Comparison of ENCODE assay signal across 16 cellular contexts in the genomic region with DNA sequence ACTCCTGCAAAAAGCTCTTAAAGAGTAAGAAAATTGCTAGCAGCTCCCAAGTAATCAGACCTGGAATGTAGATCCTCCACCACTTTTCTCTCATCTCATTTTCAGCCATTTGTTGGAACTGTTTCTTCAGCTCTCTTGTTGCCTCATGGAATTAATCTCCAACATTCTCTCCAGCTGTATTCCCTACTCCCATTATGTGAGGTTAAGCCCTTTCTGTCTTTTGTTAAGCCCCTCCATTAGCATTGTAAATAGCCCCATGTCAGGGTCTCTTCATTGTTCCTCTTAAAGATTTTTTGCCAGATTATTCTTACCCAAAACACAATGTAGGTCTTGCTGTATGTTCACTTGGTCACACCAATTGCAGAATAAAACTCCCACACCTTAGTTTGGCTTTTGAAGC.
DNase-seq lines count a peak whose midpoint lies in the region; FAIRE-seq and TF ChIP-seq lines count a peak whose summit lies in the region.
"Had no signal": no experiment of that assay in that cellular context is flagged by ENCODE, and none has a peak within 500 bp of the region (broad histone marks: within the 10 kb centered on the region; RNA-seq: fewer than 3 reads in every experiment).

No MANE protein-coding gene starts in this region.

- no peak overlapping the region for H3K27ac Mint-ChIP-seq in neural progenitor cell
- H3K27ac Mint-ChIP-seq: CD14-positive monocyte; CD4-positive, alpha-beta memory T cell had no signal

- no peak overlapping the region for H3K9ac ChIP-seq in NT2/D1 (ENCODE audit: insufficient read length, low read depth)
- H3K9ac ChIP-seq in neural progenitor cell = no peak overlapping the region
- H3K9ac ChIP-seq: BLaER1 had no signal

- H3K36me3 ChIP-seq in H7 (replicated peaks; ENCODE audit: control insufficient read depth, insufficient read depth, low read length) (no peaks in the 10 kb centered on the region), NT2/D1 (ENCODE audit: insufficient read depth, insufficient read length, low read length) (no peaks in the 10 kb centered on the region), neural progenitor cell (peaks cover 13% of the 10 kb centered on the region)
- H3K36me3 ChIP-seq: BLaER1 had no signal

- peaks cover 15% of the 10 kb centered on the region for H3K9me3 Mint-ChIP-seq in neural progenitor cell

- no peaks in the 10 kb centered on the region for H3K27me3 ChIP-seq in H7 (ENCODE audit: control insufficient read depth, insufficient read depth, low read length)
- no peaks in the 10 kb centered on the region for H3K27me3 ChIP-seq in NT2/D1 (ENCODE audit: insufficient read depth, insufficient read length)
- no peaks in the 10 kb centered on the region for H3K27me3 ChIP-seq in neural progenitor cell
- H3K27me3 ChIP-seq: BLaER1 had no signal

- H3K79me2 ChIP-seq in neural progenitor cell (ENCODE audit: low read depth) = no peaks in the 10 kb centered on the region

- H3K27ac ChIP-seq in neural progenitor cell = peak overlapping the region; percentile 89
- H3K27ac ChIP-seq in caudate nucleus (ENCODE audit: low read depth, low read length) = no peak overlapping the region
- H3K27ac ChIP-seq: BLaER1 had no signal

- peaks cover 28% of the 10 kb centered on the region for H3F3A ChIP-seq in neural progenitor cell (ENCODE audit: low read depth)

- no peak overlapping the region for H3K4me3 ChIP-seq in H7 (ENCODE audit: insufficient read depth, low read depth, low read length)
- no peak overlapping the region for H3K4me3 ChIP-seq in NT2/D1 (ENCODE audit: insufficient read length, low read depth)
- no peak overlapping the region for H3K4me3 ChIP-seq in neural progenitor cell
- H3K4me3 ChIP-seq: BLaER1 had no signal

- no peak overlapping the region for H2AFZ ChIP-seq in neural progenitor cell (replicated peaks)

- peak overlapping the region; percentile 58 for H3K4me2 ChIP-seq in neural progenitor cell
- H3K4me2 ChIP-seq: BLaER1 had no signal

- H4K20me1 ChIP-seq in neural progenitor cell (ENCODE audit: low read depth) = no peaks in the 10 kb centered on the region
- H4K20me1 ChIP-seq: BLaER1 had no signal

- no peaks in the 10 kb centered on the region for H3K36me3 Mint-ChIP-seq in neural progenitor cell
- H3K36me3 Mint-ChIP-seq: CD14-positive monocyte; CD4-positive, alpha-beta memory T cell had no signal

- peaks cover 8% of the 10 kb centered on the region for H3K4me1 Mint-ChIP-seq in neural progenitor cell
- H3K4me1 Mint-ChIP-seq: CD14-positive monocyte; CD4-positive, alpha-beta memory T cell had no signal

- H3K4me3 Mint-ChIP-seq in neural progenitor cell = no peak overlapping the region
- H3K4me3 Mint-ChIP-seq: CD14-positive monocyte had no signal

- no peak for FAIRE-seq in D721Med (lab: Jason Lieb, UNC)
- FAIRE-seq: H54, HTR-8/SVneo had no signal

- no peak for TF ChIP-seq CTCF in neural progenitor cell (IDR thresholded peaks at IDR 0.05)
- no peak for TF ChIP-seq CTCF in D721Med (IDR thresholded peaks at IDR 0.05; ENCODE audit: insufficient read depth, missing control alignments)

- H3K27me3 Mint-ChIP-seq in neural progenitor cell (ENCODE audit: insufficient read depth, low read depth) = peaks cover 2% of the 10 kb centered on the region
- H3K27me3 Mint-ChIP-seq: CD4-positive, alpha-beta memory T cell had no signal

- DNase-seq in H7 (peak; percentile 7), NT2/D1 (ENCODE audit: low read depth, low spot score) (peak; percentile 55), iPS DF 19.7 (ENCODE audit: low read depth, low spot score) (peak; percentile 5), neural progenitor cell (ENCODE audit: low spot score) (peak; percentile 43), caudate nucleus (lab: John Stamatoyannopoulos, UW) (no peak), D721Med (ENCODE audit: insufficient read length, low spot score) (no peak)
- no peak for DNase-seq in activated T-cell treated with anti-CD3 and anti-CD28 coated beads, Interleukin-2, amount 50 U/mL, for 1 hour
- no peak for DNase-seq in stimulated activated CD4-positive, alpha-beta T cell treated with anti-CD3 and anti-CD28 coated beads, Interleukin-2, amount 100 ng/mL, for 48 hours
- DNase-seq: 8988T; CD4-positive, alpha-beta memory T cell; DMS79 treated with DMSO at 0.1 percent for 48 hours; GF-D8 had no signal

- peaks cover 4% of the 10 kb centered on the region for H3K4me1 ChIP-seq in NT2/D1 (ENCODE audit: insufficient read depth, insufficient read length)
- peaks cover 29% of the 10 kb centered on the region for H3K4me1 ChIP-seq in neural progenitor cell
- H3K4me1 ChIP-seq: BLaER1 had no signal

- H3K9me3 ChIP-seq in NT2/D1 (ENCODE audit: insufficient read depth, low read length) (peaks cover 6% of the 10 kb centered on the region), neural progenitor cell (ENCODE audit: low read depth) (peaks cover 4% of the 10 kb centered on the region)
- H3K9me3 ChIP-seq: BLaER1 had no signal

Comparison
In these comparisons a context has a peak if more than half of its experiments do, and no peak if none do; other contexts are left out.
1. DNase-seq: peak in H7 (single experiment), NT2/D1 (single experiment), iPS DF 19.7 (single experiment) and neural progenitor cell (single experiment); none in activated T-cell treated with anti-CD3 and anti-CD28 coated beads, Interleukin-2, amount 50 U/mL, for 1 hour (single experiment), caudate nucleus (0 of 61), D721Med (single experiment) and stimulated activated CD4-positive, alpha-beta T cell treated with anti-CD3 and anti-CD28 coated beads, Interleukin-2, amount 100 ng/mL, for 48 hours (0 of 2).